In genomic region chr15:40310001-40310959, GRCh38 we compare ENCODE assay signal across 8 cellular contexts. TPM values are rescaled to one million over a fixed set of nuclear protein-coding genes. Genes with fewer than 3 reads are reported as not detected.
DNase-seq lines count a peak whose midpoint lies in the region; ATAC-seq and TF ChIP-seq lines count a peak whose summit lies in the region.

No MANE protein-coding gene starts in this region.

- TF ChIP-seq CTCF in AG04449 (IDR thresholded peaks at IDR 0.05; ENCODE audit: insufficient read depth, low read length, missing control alignments) (peak; percentile 67), GM12874 (IDR thresholded peaks at IDR 0.05; ENCODE audit: insufficient read depth, low read depth, low read length) (peak; percentile 85), RWPE2 (IDR thresholded peaks at IDR 0.05; ENCODE audit: poor library complexity, severe bottlenecking) (peak; percentile 81)

- H3K4me3 Mint-ChIP-seq in activated naive CD4-positive, alpha-beta T cell treated with anti-CD3 and anti-CD28 coated beads, Interleukin-2, amount 10 ng/mL, durations not matched to agents 7 days and 5 days: peak overlapping the region; percentile 94

- peaks cover 50% of the 10 kb centered on the region for H3K27me3 Mint-ChIP-seq in activated naive CD4-positive, alpha-beta T cell treated with anti-CD3 and anti-CD28 coated beads, Interleukin-2, amount 10 ng/mL, durations not matched to agents 7 days and 5 days

- DNase-seq in AG04449 (ENCODE audit: low read depth, low spot score) (no peak), RWPE2 (ENCODE audit: low spot score) (peak; percentile 57), left ventricle myocardium superior (peak; percentile 77)
- DNase-seq in activated naive CD4-positive, alpha-beta T cell treated with anti-CD3 and anti-CD28 coated beads, Interleukin-2, amount 10 ng/mL, durations not matched to agents 7 days and 5 days: peak; percentile 81
- DNase-seq in stimulated activated CD4-positive, alpha-beta T cell treated with anti-CD3 and anti-CD28 coated beads, Interleukin-12 subunit alpha, Interleukin-12 subunit beta, amount 100 ng/mL, for 4 hours: peak; percentile 52

- CTCF ChIA-PET in AG04449 (lab: Yijun Ruan, JAX): interaction anchor here (0.7 to 24.3 kb wide), 14 partner anchors 9 to 279 kb away, joined by 3 to 500 read pairs (median 13); partner anchors contain the start of genes ANKRD63, CCDC9B, INAFM2 and IVD
- CTCF ChIA-PET in activated naive CD4-positive, alpha-beta T cell treated with anti-CD3 and anti-CD28 coated beads, Interleukin-2, amount 10 ng/mL, durations not matched to agents 7 days and 5 days (lab: Charles Lee): interaction anchor here (0.6 to 21.9 kb wide), 20 partner anchors 10 to 523 kb away, joined by 3 to 425 read pairs (median 6); partner anchors contain the start of genes ANKRD63, CCDC9B and INAFM2

- peaks cover 3% of the 10 kb centered on the region for H3K36me3 Mint-ChIP-seq in activated naive CD4-positive, alpha-beta T cell treated with anti-CD3 and anti-CD28 coated beads, Interleukin-2, amount 10 ng/mL, durations not matched to agents 7 days and 5 days

- intact Hi-C loops in left ventricle myocardium superior (cut with micrococcal nuclease): no loop called here

- H3K4me1 ChIP-seq in RWPE2 (ENCODE audit: insufficient read depth, poor library complexity, severe bottlenecking): peaks cover 20% of the 10 kb centered on the region

- no peak overlapping the region for H3K4me3 ChIP-seq in AG04449 (ENCODE audit: low read depth, low read length)
- H3K4me3 ChIP-seq in RWPE2 (ENCODE audit: severe bottlenecking): no peak overlapping the region

- H3K36me3 ChIP-seq in RWPE2 (ENCODE audit: low read depth): no peaks in the 10 kb centered on the region

- POLR2A ChIA-PET in AG04449 (lab: Yijun Ruan, JAX): no interaction called here

- H3K27me3 ChIP-seq in RWPE2 (ENCODE audit: insufficient read depth, poor library complexity, severe bottlenecking): no peaks in the 10 kb centered on the region

- no peak overlapping the region for H3K27ac ChIP-seq in RWPE2 (ENCODE audit: poor library complexity, severe bottlenecking)

- no peaks in the 10 kb centered on the region for H3K9me3 Mint-ChIP-seq in activated naive CD4-positive, alpha-beta T cell treated with anti-CD3 and anti-CD28 coated beads, Interleukin-2, amount 10 ng/mL, durations not matched to agents 7 days and 5 days

- no peak for ATAC-seq in RWPE2 (ENCODE audit: low read depth)
- peak; percentile 73 for ATAC-seq in left ventricle myocardium superior
- ATAC-seq in HG02840 (IDR thresholded peaks at IDR 0.05; ENCODE audit: low FRiP score, unreplicated experiment): no peak
- no peak for ATAC-seq in GM18909 (IDR thresholded peaks at IDR 0.05; ENCODE audit: poor library complexity, unreplicated experiment)

- peak overlapping the region; percentile 86 for H3K27ac Mint-ChIP-seq in activated naive CD4-positive, alpha-beta T cell treated with anti-CD3 and anti-CD28 coated beads, Interleukin-2, amount 10 ng/mL, durations not matched to agents 7 days and 5 days

- H3K9me3 ChIP-seq in RWPE2 (ENCODE audit: severe bottlenecking): no peaks in the 10 kb centered on the region

- H3K4me1 Mint-ChIP-seq in activated naive CD4-positive, alpha-beta T cell treated with anti-CD3 and anti-CD28 coated beads, Interleukin-2, amount 10 ng/mL, durations not matched to agents 7 days and 5 days: peaks cover 32% of the 10 kb centered on the region

RNA-seq across cellular contexts. Expression of gene PLCB2, which starts 2.5 kb away (rescaled TPM):
- 7.5 TPM for total RNA-seq in left ventricle myocardium superior

RNA-seq across cellular contexts. Expression of gene INAFM2, which starts 13.2 kb away (rescaled TPM):
- 55.8 TPM for total RNA-seq in left ventricle myocardium superior

RNA-seq across cellular contexts. Expression of gene ANKRD63, which starts 27.4 kb away (rescaled TPM):
- total RNA-seq in left ventricle myocardium superior: 1.0 TPM

RNA-seq across cellular contexts. Expression of gene CCDC9B, which starts 30.5 kb away (rescaled TPM):
- total RNA-seq in left ventricle myocardium superior: 169 TPM

RNA-seq across cellular contexts. Expression of gene PHGR1, which starts 40.6 kb away (rescaled TPM):
- total RNA-seq in left ventricle myocardium superior: not detected
